ENCODE assay signal across 2 cellular contexts in genomic region chr17:75906143-75906884, GRCh38.
TF ChIP-seq lines count a peak whose summit lies in the region.

No MANE protein-coding gene starts in this region.

TF ChIP-seq in A549, 52 proteins besides CTCF, POLR2A, EP300 and RAD21:
- TF ChIP-seq ZSCAN20 (CRISPR knock-in tag; IDR thresholded peaks at IDR 0.05) = no peak
- no peak for TF ChIP-seq CBX8 (IDR thresholded peaks at IDR 0.05)
- TF ChIP-seq SREBF2 (IDR thresholded peaks at IDR 0.05) = no peak
TF ChIP-seq in A549: peak in this region for 0.

TF ChIP-seq in K562, 482 proteins besides CTCF, POLR2A, EP300 and RAD21:
- no peak for TF ChIP-seq SETDB1 (IDR thresholded peaks at IDR 0.05; ENCODE audit: low read length)
- no peak for TF ChIP-seq ZNF584 (CRISPR knock-in tag; IDR thresholded peaks at IDR 0.05; ENCODE audit: low read depth)
- TF ChIP-seq CBFB (CRISPR knock-in tag; IDR thresholded peaks at IDR 0.05) = 0 out of 2 replicates have a peak, but pooled peaks have one; percentile 40
- TF ChIP-seq HMG20B (CRISPR knock-in tag; IDR thresholded peaks at IDR 0.05) = no peak
